In genomic region chr20:32634041-32634805, GRCh38 we compare ENCODE assay signal across 32 cellular contexts. TPM values are rescaled to one million over a fixed set of nuclear protein-coding genes. Genes with fewer than 3 reads are reported as not detected.
DNase-seq lines count a peak whose midpoint lies in the region; TF ChIP-seq lines count a peak whose summit lies in the region.
"Had no signal": no experiment of that assay in that cellular context is flagged by ENCODE, and none has a peak within 500 bp of the region (broad histone marks: within the 10 kb centered on the region; RNA-seq: fewer than 3 reads in every experiment).

No MANE protein-coding gene starts in this region.

- peak overlapping the region; percentile 79 for H2BK15ac ChIP-seq in neuronal stem cell (ENCODE audit: low read length)

- H3K9me3 ChIP-seq in endodermal cell (ENCODE audit: control insufficient read depth, low read length) (no peaks in the 10 kb centered on the region), neuronal stem cell (replicated peaks in 1 of 2; ENCODE audit: control insufficient read depth in 2 of 2, insufficient read depth in 1 of 2, low read depth in 1 of 2, low read length in 2 of 2) (no peaks in the 10 kb centered on the region)
- H3K9me3 ChIP-seq: BE2C, Peyer's patch, upper lobe of left lung had no signal

- H3K27me3 Mint-ChIP-seq in endodermal cell (ENCODE audit: insufficient read depth), result peaks cover 1% of the 10 kb centered on the region
- H3K27me3 Mint-ChIP-seq: activated CD4-positive, alpha-beta memory T cell treated with anti-CD3 and anti-CD28 coated beads, Interleukin-2, amount 10 ng/mL, durations not matched to agents 7 days and 5 days had no signal

- no peak overlapping the region for H3K27ac Mint-ChIP-seq in endodermal cell
- H3K27ac Mint-ChIP-seq: activated CD4-positive, alpha-beta memory T cell treated with anti-CD3 and anti-CD28 coated beads, Interleukin-2, amount 10 ng/mL, durations not matched to agents 7 days and 5 days had no signal

- no peaks in the 10 kb centered on the region for H3K36me3 Mint-ChIP-seq in endodermal cell (ENCODE audit: low read depth)

- no peak overlapping the region for H3K9ac ChIP-seq in endodermal cell (ENCODE audit: extremely low read depth, low read length, poor library complexity, severe bottlenecking)
- H3K9ac ChIP-seq in neuronal stem cell (ENCODE audit: low read depth, low read length, poor library complexity), result no peak overlapping the region

- DNase-seq in NCI-H345 (lab: John Stamatoyannopoulos, UW) (peak; percentile 11), NCI-H345 treated with DMSO at 0.1 percent for 48 hours (lab: John Stamatoyannopoulos, UW; ENCODE audit: unreplicated experiment) (no peak), NCI-H510A treated with DMSO at 0.1 percent for 48 hours (lab: John Stamatoyannopoulos, UW) (peak; percentile 50), endodermal cell (peak; percentile 46), neuronal stem cell (ENCODE audit: low spot score) (no peak), ecto neural progenitor cell (ENCODE audit: low spot score) (no peak), globus pallidus (ENCODE audit: low spot score) (no peak), GM19238 (ENCODE audit: insufficient read length, low spot score) (no peak)
- DNase-seq: activated CD4-positive, alpha-beta memory T cell treated with anti-CD3 and anti-CD28 coated beads, Interleukin-2, amount 10 ng/mL, durations not matched to agents 7 days and 5 days; activated gamma-delta T cell treated with Interleukin-2 at 50 U/mL for 16 hours; activated T-cell treated with anti-CD3 and anti-CD28 coated beads for 4 hours; amniotic stem cell; BE2C; COR-L47; H7; NCI-H1092 treated with DMSO at 0.1 percent for 48 hours; NCI-H2081 treated with DMSO at 0.1 percent for 48 hours; occipital lobe; Peyer's patch; retina; stimulated activated CD4-positive, alpha-beta T cell treated with anti-CD3 and anti-CD28 coated beads, Interleukin-4, amount 100 ng/mL, for 4 hours; upper lobe of left lung had no signal

- H3K4me1 ChIP-seq in endodermal cell (ENCODE audit: control insufficient read depth, insufficient read depth, low read length) (peaks cover 11% of the 10 kb centered on the region), neuronal stem cell (ENCODE audit: control insufficient read depth in 2 of 2, insufficient read depth in 1 of 2, low read depth in 1 of 2, low read length in 2 of 2) (peaks cover 12 to 16% of the 10 kb centered on the region in 2 donors)
- H3K4me1 ChIP-seq: Peyer's patch, upper lobe of left lung had no signal

- H3K4ac ChIP-seq in neuronal stem cell (ENCODE audit: low read length), result no peak overlapping the region

- no peak overlapping the region for H3K4me3 ChIP-seq in endodermal cell (ENCODE audit: low read length)
- no peak overlapping the region for H3K4me3 ChIP-seq in neuronal stem cell (ENCODE audit: low read length in 2 of 2)
- H3K4me3 ChIP-seq: Peyer's patch, SK-N-MC, upper lobe of left lung had no signal

- no peak overlapping the region for H3K27ac ChIP-seq in endodermal cell (ENCODE audit: low read depth, low read length)
- no peak overlapping the region for H3K27ac ChIP-seq in neuronal stem cell (replicated peaks; ENCODE audit: low read length)
- H3K27ac ChIP-seq: Peyer's patch, SK-N-MC, upper lobe of left lung had no signal

- WGBS in endodermal cell (ENCODE audit: insufficient coverage in 1 of 2, insufficient read length in 1 of 2), 2 experiments, result 81 to 82% methylated on average over 16 to 19 of the region's 19 CpGs
- WGBS in neuronal stem cell (ENCODE audit: extremely low coverage in 2 of 2, insufficient read length in 2 of 2, insufficient replicate concordance in 1 of 2), 2 donors, result no CpG with 5 or more reads among the region's 19 CpGs

- H2AK5ac ChIP-seq in neuronal stem cell (ENCODE audit: low read depth, low read length), result no peak overlapping the region

- H2AFZ ChIP-seq in neuronal stem cell (ENCODE audit: low read length), result peak overlapping the region; percentile 31

- H4K8ac ChIP-seq in neuronal stem cell (ENCODE audit: low read depth, low read length), result no peak overlapping the region

- TF ChIP-seq CTCF in endodermal cell (conservative IDR thresholded peaks at IDR 0.05), result no peak

- peak overlapping the region; percentile 38 for H3K18ac ChIP-seq in neuronal stem cell (ENCODE audit: low read length)

- H3K23ac ChIP-seq in neuronal stem cell (ENCODE audit: low read depth, low read length, poor library complexity), result no peak overlapping the region

- no peaks in the 10 kb centered on the region for H3K9me3 Mint-ChIP-seq in endodermal cell
- H3K9me3 Mint-ChIP-seq: activated CD4-positive, alpha-beta memory T cell treated with anti-CD3 and anti-CD28 coated beads, Interleukin-2, amount 10 ng/mL, durations not matched to agents 7 days and 5 days had no signal

- H2BK120ac ChIP-seq in neuronal stem cell (ENCODE audit: low read depth, low read length), result no peak overlapping the region

- no peak overlapping the region for H2BK12ac ChIP-seq in neuronal stem cell (ENCODE audit: low read length)

- H3K27me3 ChIP-seq in endodermal cell (ENCODE audit: control insufficient read depth, insufficient read depth, low read length, poor library complexity, severe bottlenecking) (no peaks in the 10 kb centered on the region), neuronal stem cell (ENCODE audit: control insufficient read depth in 3 of 3, insufficient read depth in 3 of 3, low read depth in 1 of 3, low read length in 3 of 3) (peaks cover 0 to 32% (median 0%) of the 10 kb centered on the region in 3 experiments)
- H3K27me3 ChIP-seq: BE2C, Peyer's patch, upper lobe of left lung had no signal

- no peak overlapping the region for H3K4me3 Mint-ChIP-seq in endodermal cell
- H3K4me3 Mint-ChIP-seq: activated CD4-positive, alpha-beta memory T cell treated with anti-CD3 and anti-CD28 coated beads, Interleukin-2, amount 10 ng/mL, durations not matched to agents 7 days and 5 days had no signal

- H3K36me3 ChIP-seq in endodermal cell (ENCODE audit: control insufficient read depth, insufficient read depth, low read length), result no peaks in the 10 kb centered on the region
- H3K36me3 ChIP-seq in neuronal stem cell (replicated peaks in 1 of 2; ENCODE audit: control insufficient read depth in 2 of 2, insufficient read depth in 2 of 2, low read length in 2 of 2), result no peaks in the 10 kb centered on the region
- H3K36me3 ChIP-seq: BE2C, Peyer's patch, upper lobe of left lung had no signal

- H3K79me1 ChIP-seq in neuronal stem cell (ENCODE audit: low read depth, low read length), result peaks cover 1% of the 10 kb centered on the region

- H3K14ac ChIP-seq in neuronal stem cell (ENCODE audit: low read length), result no peak overlapping the region

- peaks cover 44% of the 10 kb centered on the region for H3K4me1 Mint-ChIP-seq in endodermal cell
- H3K4me1 Mint-ChIP-seq: activated CD4-positive, alpha-beta memory T cell treated with anti-CD3 and anti-CD28 coated beads, Interleukin-2, amount 10 ng/mL, durations not matched to agents 7 days and 5 days had no signal

- no peak overlapping the region for H2BK5ac ChIP-seq in neuronal stem cell (ENCODE audit: low read length)

- H4K91ac ChIP-seq in neuronal stem cell (ENCODE audit: low read depth, low read length, poor library complexity), result no peak overlapping the region

- no peak overlapping the region for H3K4me2 ChIP-seq in neuronal stem cell (ENCODE audit: insufficient read depth, low read length, poor library complexity, severe bottlenecking)

RNA-seq across cellular contexts. Expression of gene C20orf203, which starts 39.5 kb away (rescaled TPM):
- under 1 TPM; 0.18 to 0.24 TPM for total RNA-seq in endodermal cell
- 0.28 TPM for polyA plus RNA-seq in endodermal cell (2013, experiment 1 of 2)
- polyA plus RNA-seq in endodermal cell (2013, experiment 2 of 2), result 0.41 TPM
- polyA plus RNA-seq in neuronal stem cell (2013, experiment 1 of 2), result 0.21 TPM
- 0.18 TPM for polyA plus RNA-seq in neuronal stem cell (2013, experiment 2 of 2)
- total RNA-seq: A172, cardiac septum, Daoy, esophagus mucosa, glomerular endothelial cell, HT1080, left lobe of liver, LHCN-M2, mucosa of gallbladder, Peyer's patch had no signal

RNA-seq across cellular contexts. Expression of gene NOL4L, which starts 49.1 kb away (rescaled TPM):
- 10 to 100 TPM; 39.6 to 50.7 TPM for total RNA-seq in endodermal cell
- polyA plus RNA-seq in endodermal cell (2013, experiment 1 of 2), result 44.8 TPM
- 45.4 TPM for polyA plus RNA-seq in endodermal cell (2013, experiment 2 of 2)
- polyA plus RNA-seq in neuronal stem cell (2013, experiment 1 of 2), result 27.2 TPM
- 27.3 TPM for polyA plus RNA-seq in neuronal stem cell (2013, experiment 2 of 2)

Comparison
In these comparisons a context has a peak if more than half of its experiments do, and no peak if none do; other contexts are left out.
1. DNase-seq: peak in NCI-H345 (single experiment), NCI-H510A treated with DMSO at 0.1 percent for 48 hours (single experiment) and endodermal cell (single experiment); none in NCI-H345 treated with DMSO at 0.1 percent for 48 hours (single experiment), neuronal stem cell (single experiment), ecto neural progenitor cell (single experiment), globus pallidus (single experiment) and GM19238 (single experiment).